ENCODE assay signal across 6 cellular contexts in genomic region chr19:43984687-43985000, GRCh38. TPM values are rescaled to one million over a fixed set of nuclear protein-coding genes. Genes with fewer than 3 reads are reported as not detected.
DNase-seq lines count a peak whose midpoint lies in the region; ATAC-seq and TF ChIP-seq lines count a peak whose summit lies in the region.

No MANE protein-coding gene starts in this region.

- no peak for TF ChIP-seq EP300 in transverse colon (IDR thresholded peaks at IDR 0.05; ENCODE audit: low read depth)

- TF ChIP-seq CTCF in RWPE2 (IDR thresholded peaks at IDR 0.05; ENCODE audit: poor library complexity, severe bottlenecking) (no peak), transverse colon (IDR thresholded peaks at IDR 0.05) (peak in 1 of 5 experiments; percentile 16)

- H3K9ac ChIP-seq in ES-I3 (ENCODE audit: low read depth, low read length): peak overlapping the region; percentile 85

- H3K27me3 ChIP-seq in RWPE2 (ENCODE audit: insufficient read depth, poor library complexity, severe bottlenecking): no peaks in the 10 kb centered on the region
- no peaks in the 10 kb centered on the region for H3K27me3 ChIP-seq in right cardiac atrium (ENCODE audit: control insufficient read depth, insufficient read depth)
- no peaks in the 10 kb centered on the region for H3K27me3 ChIP-seq in transverse colon

- ATAC-seq in RWPE2 (ENCODE audit: low read depth): peak; percentile 24
- ATAC-seq in right cardiac atrium: peak; percentile 50 to 58

- intact Hi-C loops in right cardiac atrium (cut with DNase I): no loop called here
- intact Hi-C loops in transverse colon (cut with DNase I; ENCODE audit: low total_unique reads): no loop called here

- H3K4me3 ChIP-seq in RWPE2 (ENCODE audit: severe bottlenecking) (peak overlapping the region; percentile 69), right cardiac atrium (ENCODE audit: low read length) (peak overlapping the region; percentile 98), transverse colon (peak overlapping the region; percentile 54 to 87 (median 75))

- 1% methylated on average over 14 of the region's 14 CpGs for WGBS in right cardiac atrium
- 9% methylated on average over 14 of the region's 14 CpGs; no CpG with 5 or more reads in 1 of the 2 donors for WGBS in transverse colon (ENCODE audit: low coverage in 1 of 2), 2 donors

- peak overlapping the region; percentile 13 for H3K27ac ChIP-seq in RWPE2 (ENCODE audit: poor library complexity, severe bottlenecking)
- H3K27ac ChIP-seq in right cardiac atrium (ENCODE audit: low read length): no peak overlapping the region
- peak overlapping the region; percentile 75 to 85 (median 80) for H3K27ac ChIP-seq in transverse colon

- no peaks in the 10 kb centered on the region for H3K4me1 ChIP-seq in ES-I3 (ENCODE audit: insufficient read depth, low read length)
- no peaks in the 10 kb centered on the region for H3K4me1 ChIP-seq in RWPE2 (ENCODE audit: insufficient read depth, poor library complexity, severe bottlenecking)
- H3K4me1 ChIP-seq in right cardiac atrium (ENCODE audit: control insufficient read depth, insufficient read depth, low read length): peaks cover 2% of the 10 kb centered on the region
- peaks cover 0 to 13% (median 9%) of the 10 kb centered on the region in 4 donors for H3K4me1 ChIP-seq in transverse colon

- in situ Hi-C loops in transverse colon (cut with MboI; ENCODE audit: low pct_ligation_motif_present in 1 of 4, low pct_unique_long_range_greater_than_20kb in 1 of 4, low sequenced_read_pairs in 3 of 4): no loop called here

- no peaks in the 10 kb centered on the region for H3K9me3 ChIP-seq in ES-I3 (ENCODE audit: control insufficient read depth, insufficient read depth, low read length)
- no peaks in the 10 kb centered on the region for H3K9me3 ChIP-seq in RWPE2 (ENCODE audit: severe bottlenecking)
- H3K9me3 ChIP-seq in right cardiac atrium (ENCODE audit: control insufficient read depth, low read length): no peaks in the 10 kb centered on the region
- H3K9me3 ChIP-seq in transverse colon: peaks cover 14 to 21% of the 10 kb centered on the region in 2 donors

- H3K36me3 ChIP-seq in ES-I3 (ENCODE audit: insufficient read depth, low read length) (no peaks in the 10 kb centered on the region), RWPE2 (ENCODE audit: low read depth) (peaks cover 16% of the 10 kb centered on the region), transverse colon (peaks cover 0 to 16% (median 6%) of the 10 kb centered on the region in 4 donors)

- no peak for DNase-seq in RWPE2 (ENCODE audit: low spot score)
- DNase-seq in right cardiac atrium: peak; percentile 26 to 59 (median 47)
- DNase-seq in transverse colon: peak; percentile 9
- DNase-seq in SW480 (ENCODE audit: low spot score): no peak
- DNase-seq in DMS79 (lab: John Stamatoyannopoulos, UW): no peak

- TF ChIP-seq POLR2A in transverse colon (IDR thresholded peaks at IDR 0.05): no peak

RNA-seq across cellular contexts. Expression of gene ZNF155, which starts 0.7 kb away (rescaled TPM):
- total RNA-seq in right cardiac atrium (10 to 100 TPM in 1 of 4 donors, 1 to 10 TPM in 3; 6.9 to 11.5 (median 7.4) TPM), transverse colon (1 to 10 TPM; 1.2 to 7.5 (median 3.8) TPM)
- 6.0 TPM for polyA plus RNA-seq in right cardiac atrium

RNA-seq across cellular contexts. Expression of gene ZNF230, which starts 18.1 kb away (rescaled TPM):
- total RNA-seq in right cardiac atrium (1 to 10 TPM; 3.4 to 4.2 (median 3.7) TPM), transverse colon (1 to 10 TPM; 1.8 to 5.9 (median 3.5) TPM)
- 1.9 TPM for polyA plus RNA-seq in right cardiac atrium

RNA-seq across cellular contexts. Expression of gene ZNF221, which starts 33.6 kb away (rescaled TPM):
- total RNA-seq in right cardiac atrium (1 to 10 TPM; 4.5 to 7.3 (median 5.8) TPM), transverse colon (10 to 100 TPM in 1 of 4 donors, 1 to 10 TPM in 2, under 1 TPM in 1; 1.00 to 32.2 (median 3.7) TPM)
- 2.9 TPM for polyA plus RNA-seq in right cardiac atrium

RNA-seq across cellular contexts. Expression of gene ZNF222, which starts 40.5 kb away (rescaled TPM):
- total RNA-seq in right cardiac atrium: 1 to 10 TPM; 3.6 to 4.6 (median 4.0) TPM
- 3.8 TPM for polyA plus RNA-seq in right cardiac atrium
- 1 to 10 TPM in 3 of 4 donors, not detected in 1; 2.2 to 6.3 (median 3.0) TPM for total RNA-seq in transverse colon

RNA-seq across cellular contexts. Expression of gene ZNF45, which starts 49.6 kb away (rescaled TPM):
- total RNA-seq in right cardiac atrium: 1 to 10 TPM; 8.1 to 9.0 (median 8.6) TPM
- polyA plus RNA-seq in right cardiac atrium: 2.7 TPM
- 10 to 100 TPM in 3 of 4 donors, under 1 TPM in 1; 0.75 to 19.9 (median 11.6) TPM for total RNA-seq in transverse colon

Comparison
In these comparisons a context has a peak if more than half of its experiments do, and no peak if none do; other contexts are left out.
1. DNase-seq: peak in right cardiac atrium (3 of 3) and transverse colon (single experiment); none in RWPE2 (single experiment), SW480 (single experiment) and DMS79 (single experiment).
2. Peak in every context shown above with its lines, with median percentiles within 50 percentile points of each other: H3K4me3 ChIP-seq.